1 cellular context compared by ENCODE assay signal in the genomic region with DNA sequence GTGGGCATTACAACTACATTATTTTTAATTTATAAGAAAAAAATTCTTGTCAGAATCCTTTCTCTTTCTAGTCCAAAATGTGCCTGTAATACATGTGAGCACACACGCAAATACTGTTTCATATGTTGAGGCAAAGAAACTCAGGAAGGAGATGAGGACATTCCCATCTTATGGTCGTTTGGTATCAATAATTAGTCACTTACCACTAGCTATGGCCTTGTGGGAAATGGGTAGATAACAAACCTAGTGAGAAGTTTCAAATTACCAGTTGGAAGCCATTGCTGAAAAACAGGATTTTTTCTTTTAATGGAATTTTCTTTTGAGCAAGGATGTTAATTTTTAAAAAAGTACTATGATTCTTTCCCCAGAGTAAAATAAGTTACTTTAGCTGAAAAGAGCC.
TF ChIP-seq lines count a peak whose summit lies in the region.

No MANE protein-coding gene starts in this region.

TF ChIP-seq in K562, 482 proteins besides CTCF, POLR2A, EP300 and RAD21:
- TF ChIP-seq ARID2 (IDR thresholded peaks at IDR 0.05) (no peak), FOSL1 (tag; conservative IDR thresholded peaks at IDR 0.05) (peak; percentile 31; the same call in 1 of the 2 replicates)
